In genomic region chr17:15683824-15684478, GRCh38 we compare ENCODE assay signal across 8 cellular contexts. TPM values are rescaled to one million over a fixed set of nuclear protein-coding genes. Genes with fewer than 3 reads are reported as not detected.
DNase-seq lines count a peak whose midpoint lies in the region; ATAC-seq lines count a peak whose summit lies in the region.
"Not testable (repeated sequence)": the region's sequence is repeated elsewhere in the genome, so short reads cannot be mapped to it uniquely, and the experiment has no call there.

TRIM16 (minus strand) TSS chr17:15684311; CDS start chr17:15651609, 32,702 bp downstream.

- peak within 1 kb of the TSS; percentile 75 for H3K4me2 ChIP-seq in Karpas-422 (ENCODE audit: low read depth, low read length, poor library complexity, severe bottlenecking)

- H3K4me3 Mint-ChIP-seq in natural killer cell treated with Interleukin-12 subunit alpha and Interleukin-12 subunit beta and Interleukin-15 and Interleukin-18, amount 100 ng/mL, for 72 hours, result peak within 1 kb of the TSS; percentile 94
- peak within 1 kb of the TSS; percentile 98 for H3K4me3 Mint-ChIP-seq in stimulated activated memory B cell treated with anti-CD40 and anti-IgM and Interleukin-4, amounts not matched to agents 10 μg/mL and 1 μg/mL and 100 μg/mL, for 72 hours

- H3K9ac ChIP-seq in Karpas-422 (ENCODE audit: low read length), result peak within 1 kb of the TSS; percentile 79

- peak within 1 kb of the TSS; percentile 81 to 89 for H3K27ac Mint-ChIP-seq in natural killer cell treated with Interleukin-12 subunit alpha and Interleukin-12 subunit beta and Interleukin-15 and Interleukin-18, amount 100 ng/mL, for 72 hours
- H3K27ac Mint-ChIP-seq in stimulated activated memory B cell treated with anti-CD40 and anti-IgM and Interleukin-4, amounts not matched to agents 10 μg/mL and 1 μg/mL and 100 μg/mL, for 72 hours, result peak within 1 kb of the TSS; percentile 93

- not testable (repeated sequence) for H3K9me3 ChIP-seq in Karpas-422 (ENCODE audit: low read length)

- not testable (repeated sequence) for H3K9me3 Mint-ChIP-seq in natural killer cell treated with Interleukin-12 subunit alpha and Interleukin-12 subunit beta and Interleukin-15 and Interleukin-18, amount 100 ng/mL, for 72 hours; stimulated activated memory B cell treated with anti-CD40 and anti-IgM and Interleukin-4, amounts not matched to agents 10 μg/mL and 1 μg/mL and 100 μg/mL, for 72 hours

- not testable (repeated sequence) for H4K20me1 ChIP-seq in Karpas-422 (ENCODE audit: insufficient read depth, low read depth, low read length)

- not testable (repeated sequence) for H3K36me3 ChIP-seq in Karpas-422 (ENCODE audit: insufficient read depth, low read length)

- not testable (repeated sequence) for H3K36me3 Mint-ChIP-seq in natural killer cell treated with Interleukin-12 subunit alpha and Interleukin-12 subunit beta and Interleukin-15 and Interleukin-18, amount 100 ng/mL, for 72 hours; stimulated activated memory B cell treated with anti-CD40 and anti-IgM and Interleukin-4, amounts not matched to agents 10 μg/mL and 1 μg/mL and 100 μg/mL, for 72 hours

- not testable (repeated sequence) for H3K27ac ChIP-seq in Karpas-422 (ENCODE audit: low read length)

- peak within 1 kb of the TSS; percentile 87 for H2AFZ ChIP-seq in Karpas-422 (ENCODE audit: low read length)

- H3K27me3 Mint-ChIP-seq in natural killer cell treated with Interleukin-12 subunit alpha and Interleukin-12 subunit beta and Interleukin-15 and Interleukin-18, amount 100 ng/mL, for 72 hours; stimulated activated memory B cell treated with anti-CD40 and anti-IgM and Interleukin-4, amounts not matched to agents 10 μg/mL and 1 μg/mL and 100 μg/mL, for 72 hours: not testable (repeated sequence)

- peaks cover 14% of the 10 kb centered on the region for H3K4me1 ChIP-seq in Karpas-422 (ENCODE audit: low read length)

- peaks cover 13% of the 10 kb centered on the region in 2 donors for H3K4me1 Mint-ChIP-seq in natural killer cell treated with Interleukin-12 subunit alpha and Interleukin-12 subunit beta and Interleukin-15 and Interleukin-18, amount 100 ng/mL, for 72 hours (ENCODE audit: low read depth in 2 of 2)
- peaks cover 31% of the 10 kb centered on the region for H3K4me1 Mint-ChIP-seq in stimulated activated memory B cell treated with anti-CD40 and anti-IgM and Interleukin-4, amounts not matched to agents 10 μg/mL and 1 μg/mL and 100 μg/mL, for 72 hours

- H3K27me3 ChIP-seq in Karpas-422 (ENCODE audit: low read length), result not testable (repeated sequence)

- not testable (repeated sequence) for H3K9me2 ChIP-seq in Karpas-422 (replicated peaks; ENCODE audit: insufficient read depth, low read length)

- H3K4me3 ChIP-seq in Karpas-422 (ENCODE audit: low read length), result peak within 1 kb of the TSS; percentile 82

- ATAC-seq in natural killer cell treated with Interleukin-12 subunit alpha and Interleukin-12 subunit beta and Interleukin-15 and Interleukin-18, amount 100 ng/mL, for 72 hours, result peak; percentile 95 to 97
- ATAC-seq in stimulated activated memory B cell treated with anti-CD40 and anti-IgM and Interleukin-4, amounts not matched to agents 10 μg/mL and 1 μg/mL and 100 μg/mL, for 72 hours, result peak; percentile 92

- H3K79me2 ChIP-seq in Karpas-422 (ENCODE audit: low read length), result not testable (repeated sequence)

- DNase-seq in EH (ENCODE audit: low read depth), result peak; percentile 61
- peak; percentile 28 for DNase-seq in GOT3 (lab: John Stamatoyannopoulos, UW)
- peak; percentile 90 for DNase-seq in Karpas-422
- peak; percentile 28 for DNase-seq in SIG-M5 treated with dmso at 0.1 percent for 504 hours (lab: John Stamatoyannopoulos, UW; ENCODE audit: unreplicated experiment)
- DNase-seq in activated effector memory CD4-positive, alpha-beta T cell treated with anti-CD3 and anti-CD28 coated beads, Interleukin-2, amount 50 U/mL, for 16 hours, result peak; percentile 94
- peak; percentile 9 for DNase-seq in fibroblast of the conjunctiva (ENCODE audit: low read depth)
- DNase-seq in natural killer cell treated with Interleukin-12 subunit alpha and Interleukin-12 subunit beta and Interleukin-15 and Interleukin-18, amount 100 ng/mL, for 72 hours (ENCODE audit: low spot score), result peak; percentile 82

RNA-seq across cellular contexts. Expression of gene TRIM16, which starts in this region (rescaled TPM):
- total RNA-seq in Karpas-422 (2014; rRNA removed; shearing (Covaris generic); ENCODE audit: low replicate concordance), result 10.9 and 13.2 TPM in 2 replicates
- 10 to 100 TPM in 1 of 2 donors, 1 to 10 TPM in 1; 6.1 to 15.1 TPM for total RNA-seq in natural killer cell treated with Interleukin-12 subunit alpha and Interleukin-12 subunit beta and Interleukin-15 and Interleukin-18, amount 100 ng/mL, for 72 hours

Comparison
In these comparisons a context has a peak if more than half of its experiments do, and no peak if none do; other contexts are left out.
1. DNase-seq: peak in every context shown above with its lines; median percentile 94 in activated effector memory CD4-positive, alpha-beta T cell treated with anti-CD3 and anti-CD28 coated beads, Interleukin-2, amount 50 U/mL, for 16 hours; 90 in Karpas-422; 82 in natural killer cell treated with Interleukin-12 subunit alpha and Interleukin-12 subunit beta and Interleukin-15 and Interleukin-18, amount 100 ng/mL, for 72 hours; 61 in EH; 28 in GOT3; 28 in SIG-M5 treated with dmso at 0.1 percent for 504 hours; 9 in fibroblast of the conjunctiva.